In genomic region chr2:109102588-109103233, GRCh38 we compare ENCODE assay signal across 18 cellular contexts. TPM values are rescaled to one million over a fixed set of nuclear protein-coding genes. Genes with fewer than 3 reads are reported as not detected.
DNase-seq lines count a peak whose midpoint lies in the region; ATAC-seq and TF ChIP-seq lines count a peak whose summit lies in the region.
"Had no signal": no experiment of that assay in that cellular context is flagged by ENCODE, and none has a peak within 500 bp of the region (broad histone marks: within the 10 kb centered on the region; RNA-seq: fewer than 3 reads in every experiment).

No MANE protein-coding gene starts in this region.

- H3K36me3 ChIP-seq in lung (ENCODE audit: control insufficient read depth in 2 of 2, insufficient read depth in 2 of 2, low read length in 2 of 2) = no peaks in the 10 kb centered on the region
- H3K36me3 ChIP-seq: BLaER1 treated with 17β-estradiol and CSF1 and Interleukin-3, amounts not matched to agents 10 nM and 100 nM; esophagus muscularis mucosa; HAP-1; heart left ventricle; thyroid gland had no signal

- H3K36me3 Mint-ChIP-seq in CD4-positive, alpha-beta T cell (ENCODE audit: low read depth) = no peaks in the 10 kb centered on the region
- peaks cover 2% of the 10 kb centered on the region for H3K36me3 Mint-ChIP-seq in T-helper 17 cell (ENCODE audit: low read depth)

- ATAC-seq in CD4-positive, alpha-beta T cell (ENCODE audit: poor library complexity) = peak; percentile 82
- ATAC-seq in T-helper 17 cell (no peak), lung (ENCODE audit: insufficient read depth, low FRiP score) (no peak), GM21447 (IDR thresholded peaks at IDR 0.05; ENCODE audit: unreplicated experiment) (no peak)
- ATAC-seq: heart left ventricle had no signal

- H3K27ac Mint-ChIP-seq in CD4-positive, alpha-beta T cell = peak overlapping the region; percentile 21
- H3K27ac Mint-ChIP-seq in T-helper 17 cell = no peak overlapping the region
- H3K27ac Mint-ChIP-seq: T-helper 1 cell treated with Interleukin-12 subunit alpha and Interleukin-12 subunit beta and Interleukin-4 antibody, amounts not matched to agents 30 μg/mL and 1 μg/mL, for 36 hours had no signal

- DNase-seq in AG04450 (ENCODE audit: low read depth, low spot score) (no peak), T-helper 17 cell (no peak), lung (ENCODE audit: low spot score) (peak; percentile 28), NCI-H526 treated with DMSO at 0.1 percent for 48 hours (lab: John Stamatoyannopoulos, UW) (no peak)
- peak in 3 of 10 experiments; percentile 4 to 11 (median 8) for DNase-seq in CD4-positive, alpha-beta T cell
- no peak for DNase-seq in effector CD8-positive, alpha-beta T cell (lab: John Stamatoyannopoulos, UW)
- DNase-seq: dorsolateral prefrontal cortex, heart left ventricle, kidney, midbrain, NCI-H446 treated with DMSO at 0.1 percent for 48 hours, SHP77 treated with DMSO at 0.1 percent for 48 hours, thyroid gland had no signal

- H3K4me3 ChIP-seq in AG04450 (ENCODE audit: low read depth, low read length) (no peak overlapping the region), lung (no peak overlapping the region)
- H3K4me3 ChIP-seq: BLaER1 treated with 17β-estradiol and CSF1 and Interleukin-3, amounts not matched to agents 10 nM and 100 nM; dorsolateral prefrontal cortex; esophagus muscularis mucosa; HAP-1; heart left ventricle; thyroid gland had no signal

- POLR2A ChIA-PET in AG04450 (lab: Yijun Ruan, JAX) = no interaction called here
- POLR2A ChIA-PET in CD4-positive, alpha-beta T cell (lab: Charles Lee) = interaction anchor here (1.2 to 2.1 kb wide), 4 partner anchors 16 to 407 kb away, joined by 3 to 27 read pairs (median 4); no protein-coding TSS in a partner anchor

- intact Hi-C loops in CD4-positive, alpha-beta T cell (cut with DNase I, micrococcal nuclease) = loop anchor here in 1 of 2 experiments (10.0 kb wide), 1 partner anchor 68 kb away; no protein-coding TSS in a partner anchor

- H3K4me3 Mint-ChIP-seq in CD4-positive, alpha-beta T cell = peak overlapping the region; percentile 12
- H3K4me3 Mint-ChIP-seq in T-helper 17 cell = peak overlapping the region; percentile 57
- H3K4me3 Mint-ChIP-seq: T-helper 1 cell treated with Interleukin-12 subunit alpha and Interleukin-12 subunit beta and Interleukin-4 antibody, amounts not matched to agents 30 μg/mL and 1 μg/mL, for 36 hours had no signal

- H3K9me3 Mint-ChIP-seq in CD4-positive, alpha-beta T cell = no peaks in the 10 kb centered on the region
- H3K9me3 Mint-ChIP-seq: T-helper 1 cell treated with Interleukin-12 subunit alpha and Interleukin-12 subunit beta and Interleukin-4 antibody, amounts not matched to agents 30 μg/mL and 1 μg/mL, for 36 hours had no signal

- peaks cover 38% of the 10 kb centered on the region for H3K27me3 ChIP-seq in AG04450 (ENCODE audit: control insufficient read depth, insufficient read depth, low read length)
- H3K27me3 ChIP-seq in CD4-positive, alpha-beta T cell (ENCODE audit: control insufficient read depth, insufficient read depth, low read length) = no peaks in the 10 kb centered on the region
- no peaks in the 10 kb centered on the region for H3K27me3 ChIP-seq in lung (ENCODE audit: control insufficient read depth, insufficient read depth)
- H3K27me3 ChIP-seq: BLaER1 treated with 17β-estradiol and CSF1 and Interleukin-3, amounts not matched to agents 10 nM and 100 nM; thyroid gland had no signal

- 0 out of 2 replicates have a peak, but pooled peaks have one; percentile 8 for TF ChIP-seq CTCF in AG04450 (IDR thresholded peaks at IDR 0.05; ENCODE audit: low read depth, low read length)
- no peak for TF ChIP-seq CTCF in CD4-positive, alpha-beta T cell (IDR thresholded peaks at IDR 0.05)
- no peak for TF ChIP-seq CTCF in lung (IDR thresholded peaks at IDR 0.05; ENCODE audit: control extremely low read depth, extremely low read depth)

- H3K27ac ChIP-seq in AG04450 (ENCODE audit: low read depth, low read length) = no peak overlapping the region
- H3K27ac ChIP-seq in CD4-positive, alpha-beta T cell (ENCODE audit: low read depth, low read length) = no peak overlapping the region
- no peak overlapping the region for H3K27ac ChIP-seq in lung (ENCODE audit: low read depth in 1 of 2, low read length in 1 of 2)
- H3K27ac ChIP-seq: BLaER1 treated with 17β-estradiol and CSF1 and Interleukin-3, amounts not matched to agents 10 nM and 100 nM; dorsolateral prefrontal cortex; esophagus muscularis mucosa; heart left ventricle; thyroid gland had no signal

- H3K4me1 Mint-ChIP-seq in CD4-positive, alpha-beta T cell (ENCODE audit: low read depth) = peaks cover 26% of the 10 kb centered on the region
- peaks cover 17% of the 10 kb centered on the region for H3K4me1 Mint-ChIP-seq in T-helper 17 cell

- H3K4me1 ChIP-seq in lung (ENCODE audit: control insufficient read depth in 2 of 2, insufficient read depth in 2 of 2, low read length in 2 of 2) = peaks cover 0 to 4% of the 10 kb centered on the region in 2 donors
- H3K4me1 ChIP-seq: esophagus muscularis mucosa, HAP-1, heart left ventricle, thyroid gland had no signal

- WGBS in lung, 2 donors = 29 to 38% methylated on average over 10 of the region's 10 CpGs

- H3K27me3 Mint-ChIP-seq in CD4-positive, alpha-beta T cell = no peaks in the 10 kb centered on the region
- peaks cover 32% of the 10 kb centered on the region for H3K27me3 Mint-ChIP-seq in T-helper 17 cell

- CTCF ChIA-PET in AG04450 (lab: Charles Lee) = no interaction called here
- CTCF ChIA-PET in CD4-positive, alpha-beta T cell (lab: Charles Lee) = no interaction called here

- no peaks in the 10 kb centered on the region for H3K9me3 ChIP-seq in AG04450 (ENCODE audit: control insufficient read depth, insufficient read depth, low read length)
- H3K9me3 ChIP-seq in CD4-positive, alpha-beta T cell (ENCODE audit: control insufficient read depth, low read length) = no peaks in the 10 kb centered on the region
- no peaks in the 10 kb centered on the region for H3K9me3 ChIP-seq in T-helper 17 cell (ENCODE audit: control insufficient read depth, low read length, poor library complexity, severe bottlenecking)
- no peaks in the 10 kb centered on the region for H3K9me3 ChIP-seq in lung (ENCODE audit: control insufficient read depth in 2 of 2, insufficient read depth in 1 of 2, low read length in 1 of 2)
- H3K9me3 ChIP-seq: BLaER1 treated with 17β-estradiol and CSF1 and Interleukin-3, amounts not matched to agents 10 nM and 100 nM; esophagus muscularis mucosa; HAP-1; heart left ventricle; thyroid gland had no signal

RNA-seq across cellular contexts. Expression of gene SH3RF3, which starts 26.3 kb away (rescaled TPM):
- polyA plus RNA-seq in AG04450 (2011; rRNA removed) = 5.7 and 7.0 TPM in 2 replicates
- polyA minus RNA-seq in AG04450 (2011; rRNA and poly(A)+ RNA removed) = 10.5 and 13.1 TPM in 2 replicates
- total RNA-seq in CD4-positive, alpha-beta T cell = 1 to 10 TPM; 5.2 to 5.9 TPM
- total RNA-seq in T-helper 17 cell = under 1 TPM; 0.16 to 0.27 TPM
- total RNA-seq in lung = 1 to 10 TPM; 8.5 to 9.7 TPM
- polyA plus RNA-seq in lung = 1 to 10 TPM; 2.9 to 8.7 TPM

Comparison
In these comparisons a context has a peak if more than half of its experiments do, and no peak if none do; other contexts are left out.
1. RNA of gene SH3RF3, which starts 26.3 kb away (total RNA-seq): 8.5 to 9.7 TPM in lung and 5.2 to 5.9 TPM in CD4-positive, alpha-beta T cell; 0.16 to 0.27 TPM in T-helper 17 cell; every median in the first group is over 4 times any median in the second.